Comparison of ENCODE assay signal across 1 cellular context in genomic region chr19:39412100-39412866, GRCh38.
TF ChIP-seq lines count a peak whose summit lies in the region.

A gene with protein sequence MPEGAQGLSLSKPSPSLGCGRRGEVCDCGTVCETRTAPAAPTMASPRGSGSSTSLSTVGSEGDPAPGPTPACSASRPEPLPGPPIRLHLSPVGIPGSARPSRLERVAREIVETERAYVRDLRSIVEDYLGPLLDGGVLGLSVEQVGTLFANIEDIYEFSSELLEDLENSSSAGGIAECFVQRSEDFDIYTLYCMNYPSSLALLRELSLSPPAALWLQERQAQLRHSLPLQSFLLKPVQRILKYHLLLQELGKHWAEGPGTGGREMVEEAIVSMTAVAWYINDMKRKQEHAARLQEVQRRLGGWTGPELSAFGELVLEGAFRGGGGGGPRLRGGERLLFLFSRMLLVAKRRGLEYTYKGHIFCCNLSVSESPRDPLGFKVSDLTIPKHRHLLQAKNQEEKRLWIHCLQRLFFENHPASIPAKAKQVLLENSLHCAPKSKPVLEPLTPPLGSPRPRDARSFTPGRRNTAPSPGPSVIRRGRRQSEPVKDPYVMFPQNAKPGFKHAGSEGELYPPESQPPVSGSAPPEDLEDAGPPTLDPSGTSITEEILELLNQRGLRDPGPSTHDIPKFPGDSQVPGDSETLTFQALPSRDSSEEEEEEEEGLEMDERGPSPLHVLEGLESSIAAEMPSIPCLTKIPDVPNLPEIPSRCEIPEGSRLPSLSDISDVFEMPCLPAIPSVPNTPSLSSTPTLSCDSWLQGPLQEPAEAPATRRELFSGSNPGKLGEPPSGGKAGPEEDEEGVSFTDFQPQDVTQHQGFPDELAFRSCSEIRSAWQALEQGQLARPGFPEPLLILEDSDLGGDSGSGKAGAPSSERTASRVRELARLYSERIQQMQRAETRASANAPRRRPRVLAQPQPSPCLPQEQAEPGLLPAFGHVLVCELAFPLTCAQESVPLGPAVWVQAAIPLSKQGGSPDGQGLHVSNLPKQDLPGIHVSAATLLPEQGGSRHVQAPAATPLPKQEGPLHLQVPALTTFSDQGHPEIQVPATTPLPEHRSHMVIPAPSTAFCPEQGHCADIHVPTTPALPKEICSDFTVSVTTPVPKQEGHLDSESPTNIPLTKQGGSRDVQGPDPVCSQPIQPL (N-terminal part only) (plus strand): TSS chr19:39412669. CDS start chr19:39414087, 1,418 bp downstream.

TF ChIP-seq in GM12878, 131 proteins besides CTCF, POLR2A, EP300 and RAD21 (continued from another document):
- TF ChIP-seq, protein P1, sequence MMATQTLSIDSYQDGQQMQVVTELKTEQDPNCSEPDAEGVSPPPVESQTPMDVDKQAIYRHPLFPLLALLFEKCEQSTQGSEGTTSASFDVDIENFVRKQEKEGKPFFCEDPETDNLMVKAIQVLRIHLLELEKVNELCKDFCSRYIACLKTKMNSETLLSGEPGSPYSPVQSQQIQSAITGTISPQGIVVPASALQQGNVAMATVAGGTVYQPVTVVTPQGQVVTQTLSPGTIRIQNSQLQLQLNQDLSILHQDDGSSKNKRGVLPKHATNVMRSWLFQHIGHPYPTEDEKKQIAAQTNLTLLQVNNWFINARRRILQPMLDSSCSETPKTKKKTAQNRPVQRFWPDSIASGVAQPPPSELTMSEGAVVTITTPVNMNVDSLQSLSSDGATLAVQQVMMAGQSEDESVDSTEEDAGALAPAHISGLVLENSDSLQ (IDR thresholded peaks at IDR 0.05) = peak; percentile 50; the same call in 1 of the 2 replicates
- peak; percentile 68; the same call in 1 of the 2 replicates for TF ChIP-seq JUNB (IDR thresholded peaks at IDR 0.05)
- TF ChIP-seq, protein P2, sequence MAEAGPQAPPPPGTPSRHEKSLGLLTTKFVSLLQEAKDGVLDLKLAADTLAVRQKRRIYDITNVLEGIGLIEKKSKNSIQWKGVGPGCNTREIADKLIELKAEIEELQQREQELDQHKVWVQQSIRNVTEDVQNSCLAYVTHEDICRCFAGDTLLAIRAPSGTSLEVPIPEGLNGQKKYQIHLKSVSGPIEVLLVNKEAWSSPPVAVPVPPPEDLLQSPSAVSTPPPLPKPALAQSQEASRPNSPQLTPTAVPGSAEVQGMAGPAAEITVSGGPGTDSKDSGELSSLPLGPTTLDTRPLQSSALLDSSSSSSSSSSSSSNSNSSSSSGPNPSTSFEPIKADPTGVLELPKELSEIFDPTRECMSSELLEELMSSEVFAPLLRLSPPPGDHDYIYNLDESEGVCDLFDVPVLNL (IDR thresholded peaks at IDR 0.05; ENCODE audit: low read depth, low read length) = 0 out of 2 replicates have a peak, but pooled peaks have one; percentile 58
- TF ChIP-seq POU2F2 (IDR thresholded peaks at IDR 0.05; ENCODE audit: borderline replicate concordance, low read depth, low read length) = peak; percentile 99
- TF ChIP-seq YBX1 (IDR thresholded peaks at IDR 0.05) = no peak
- TF ChIP-seq SIN3A (IDR thresholded peaks at IDR 0.05; ENCODE audit: low read depth, low read length) = peak; percentile 52; the same call in 1 of the 2 replicates
- TF ChIP-seq IKZF2 (IDR thresholded peaks at IDR 0.05) = peak; percentile 80 to 83
- peak; percentile 84 for TF ChIP-seq ATF7 (IDR thresholded peaks at IDR 0.05; ENCODE audit: low read depth)
- TF ChIP-seq IRF3 (IDR thresholded peaks at IDR 0.05) = peak; percentile 71; the same call in 1 of the 2 replicates
- peak; percentile 67 for TF ChIP-seq TBL1XR1 (IDR thresholded peaks at IDR 0.05; ENCODE audit: low read depth, low read length)
- TF ChIP-seq IRF5 (IDR thresholded peaks at IDR 0.05; ENCODE audit: borderline replicate concordance) = no peak
- TF ChIP-seq RB1 (IDR thresholded peaks at IDR 0.05; ENCODE audit: borderline replicate concordance) = peak; percentile 95
- TF ChIP-seq HDGF (IDR thresholded peaks at IDR 0.05) = no peak
- peak; percentile 97 for TF ChIP-seq SMARCA5 (IDR thresholded peaks at IDR 0.05)
- peak; percentile 98 for TF ChIP-seq ZNF24 (IDR thresholded peaks at IDR 0.05)
